In genomic region chr2:237966565-237967462, GRCh38 we compare ENCODE assay signal across 8 cellular contexts. TPM values are rescaled to one million over a fixed set of nuclear protein-coding genes. Genes with fewer than 3 reads are reported as not detected.
DNase-seq lines count a peak whose midpoint lies in the region; ATAC-seq and TF ChIP-seq lines count a peak whose summit lies in the region.

TSS of gene UBE2F (plus strand) at chr2:237967014. CDS start at chr2:237973108, 6,094 bp downstream.

- no peaks in the 10 kb centered on the region for H3K9me3 ChIP-seq in thymus (ENCODE audit: control insufficient read depth)

- H3K4me1 ChIP-seq in thymus (ENCODE audit: control insufficient read depth, insufficient read depth, low read length): peaks cover 22% of the 10 kb centered on the region

- no peaks in the 10 kb centered on the region for H3K36me3 ChIP-seq in thymus (ENCODE audit: control insufficient read depth, insufficient read depth)

- peak within 1 kb of the TSS; percentile 87 for H3K4me3 Mint-ChIP-seq in activated naive CD8-positive, alpha-beta T cell
- H3K4me3 Mint-ChIP-seq in glutamatergic neuron (ENCODE audit: unreplicated experiment) (peak within 1 kb of the TSS; percentile 92), osteocyte (ENCODE audit: unreplicated experiment) (peak within 1 kb of the TSS; percentile 84)

- peak; percentile 91 for DNase-seq in NCI-H1092 (lab: John Stamatoyannopoulos, UW)
- peak; percentile 95 for DNase-seq in SKM-1 treated with dmso at 0.1 percent for 144 hours (lab: John Stamatoyannopoulos, UW; ENCODE audit: unreplicated experiment)
- DNase-seq in glutamatergic neuron: peak; percentile 99
- peak; percentile 99 for DNase-seq in osteocyte (ENCODE audit: extremely low spot score, unreplicated experiment)

- H3K9me3 Mint-ChIP-seq in activated naive CD8-positive, alpha-beta T cell (ENCODE audit: low read depth): peaks cover 3% of the 10 kb centered on the region
- H3K9me3 Mint-ChIP-seq in glutamatergic neuron (ENCODE audit: unreplicated experiment) (peaks cover 12% of the 10 kb centered on the region), osteocyte (ENCODE audit: unreplicated experiment) (no peaks in the 10 kb centered on the region)

- H3K27ac Mint-ChIP-seq in activated naive CD8-positive, alpha-beta T cell: peak within 1 kb of the TSS; percentile 78
- H3K27ac Mint-ChIP-seq in glutamatergic neuron (ENCODE audit: unreplicated experiment): peak within 1 kb of the TSS; percentile 78
- peak within 1 kb of the TSS; percentile 77 for H3K27ac Mint-ChIP-seq in osteocyte (ENCODE audit: unreplicated experiment)

- H3K27me3 Mint-ChIP-seq in activated naive CD8-positive, alpha-beta T cell: no peaks in the 10 kb centered on the region
- H3K27me3 Mint-ChIP-seq in glutamatergic neuron (ENCODE audit: unreplicated experiment): peaks cover 14% of the 10 kb centered on the region
- no peaks in the 10 kb centered on the region for H3K27me3 Mint-ChIP-seq in osteocyte (ENCODE audit: unreplicated experiment)

- H3K4me1 Mint-ChIP-seq in activated naive CD8-positive, alpha-beta T cell (ENCODE audit: low read depth): peaks cover 39% of the 10 kb centered on the region
- H3K4me1 Mint-ChIP-seq in glutamatergic neuron (ENCODE audit: low read depth, unreplicated experiment): peaks cover 24% of the 10 kb centered on the region
- H3K4me1 Mint-ChIP-seq in osteocyte (ENCODE audit: unreplicated experiment): peaks cover 37% of the 10 kb centered on the region

- H3K27me3 ChIP-seq in thymus (ENCODE audit: control insufficient read depth, insufficient read depth): no peaks in the 10 kb centered on the region

- ATAC-seq in HG02588 (IDR thresholded peaks at IDR 0.05; ENCODE audit: unreplicated experiment): peak; percentile 95

- peak within 1 kb of the TSS; percentile 82 for H3K27ac ChIP-seq in thymus (ENCODE audit: low read depth)

- WGBS in thymus: under 1% methylated on average over 123 of the region's 123 CpGs

- H3K4me3 ChIP-seq in GM08714 (ENCODE audit: low read length): peak within 1 kb of the TSS; percentile 81
- peak within 1 kb of the TSS; percentile 93 for H3K4me3 ChIP-seq in thymus (ENCODE audit: low read length)

- H3K36me3 Mint-ChIP-seq in activated naive CD8-positive, alpha-beta T cell: peaks cover 6% of the 10 kb centered on the region
- H3K36me3 Mint-ChIP-seq in glutamatergic neuron (ENCODE audit: unreplicated experiment) (peaks cover 7% of the 10 kb centered on the region), osteocyte (ENCODE audit: unreplicated experiment) (peaks cover 1% of the 10 kb centered on the region)

- no peak for TF ChIP-seq CTCF in glutamatergic neuron (IDR thresholded peaks at IDR 0.05; ENCODE audit: partially characterized antibody, unreplicated experiment)
- no peak for TF ChIP-seq CTCF in osteocyte (IDR thresholded peaks at IDR 0.05)

RNA-seq across cellular contexts. Expression of gene UBE2F, which starts in this region (rescaled TPM):
- total RNA-seq in glutamatergic neuron (ENCODE audit: unreplicated experiment): 43.0 TPM
- 54.3 and 56.5 TPM in 2 replicates for total RNA-seq in osteocyte
- polyA plus RNA-seq in thymus: 77.8 TPM

Comparison
In these comparisons a context has a peak if more than half of its experiments do, and no peak if none do; other contexts are left out.
1. Peak in every context shown above with its lines: DNase-seq, ATAC-seq, H3K4me3 ChIP-seq and H3K27ac ChIP-seq.